ENCODE assay signal across 1 cellular context in genomic region chr1:66947267-66947666, GRCh38.
TF ChIP-seq lines count a peak whose summit lies in the region.

No MANE protein-coding gene starts in this region.

TF ChIP-seq in K562, 482 proteins besides CTCF, POLR2A, EP300 and RAD21 (continued from another document):
- 0 out of 2 replicates have a peak, but pooled peaks have one; percentile 13 for TF ChIP-seq SPI1 (IDR thresholded peaks at IDR 0.05; ENCODE audit: borderline replicate concordance, low read depth, low read length)
